2 cellular contexts compared by ENCODE assay signal in genomic region chr1:243251544-243251943, GRCh38.
TF ChIP-seq lines count a peak whose summit lies in the region.

No MANE protein-coding gene starts in this region.

TF ChIP-seq in A549, 52 proteins besides CTCF, POLR2A, EP300 and RAD21:
- TF ChIP-seq MYC (IDR thresholded peaks at IDR 0.05; ENCODE audit: borderline replicate concordance, low read length), result no peak
- no peak for TF ChIP-seq JUNB (IDR thresholded peaks at IDR 0.05)
- TF ChIP-seq HMGXB4 (CRISPR knock-in tag; IDR thresholded peaks at IDR 0.05; ENCODE audit: borderline replicate concordance), result no peak
- TF ChIP-seq HOXB5 (CRISPR knock-in tag; IDR thresholded peaks at IDR 0.05), result no peak
- TF ChIP-seq CBX8 (IDR thresholded peaks at IDR 0.05), result no peak
- TF ChIP-seq KDM1A (IDR thresholded peaks at IDR 0.05; ENCODE audit: low read depth), result no peak
- TF ChIP-seq MAZ (IDR thresholded peaks at IDR 0.05; ENCODE audit: borderline replicate concordance, low read depth, low read length), result no peak
- TF ChIP-seq SREBF2 (IDR thresholded peaks at IDR 0.05), result no peak
- TF ChIP-seq RARB (CRISPR knock-in tag; IDR thresholded peaks at IDR 0.05), result no peak
- TF ChIP-seq RNF2 (IDR thresholded peaks at IDR 0.05; ENCODE audit: borderline replicate concordance, low read depth), result no peak
- no peak for TF ChIP-seq E2F6 (IDR thresholded peaks at IDR 0.05; ENCODE audit: borderline replicate concordance, low read depth)
- TF ChIP-seq REST (IDR thresholded peaks at IDR 0.05), result no peak
- no peak for TF ChIP-seq NFE2L2 (conservative IDR thresholded peaks at IDR 0.05; ENCODE audit: low read length)
- TF ChIP-seq FOSB (CRISPR knock-in tag; IDR thresholded peaks at IDR 0.05), result no peak
- no peak for TF ChIP-seq HES2 (IDR thresholded peaks at IDR 0.05)
- no peak for TF ChIP-seq NPAS2 (CRISPR knock-in tag; IDR thresholded peaks at IDR 0.05; ENCODE audit: borderline replicate concordance)
- TF ChIP-seq CHD2 (IDR thresholded peaks at IDR 0.05; ENCODE audit: low read length, partially characterized antibody), result no peak
- TF ChIP-seq EHMT2 (IDR thresholded peaks at IDR 0.05; ENCODE audit: low read depth), result no peak
- no peak for TF ChIP-seq ELK1 (IDR thresholded peaks at IDR 0.05; ENCODE audit: low read depth, low read length)
- TF ChIP-seq KDM5A (IDR thresholded peaks at IDR 0.05), result no peak

TF ChIP-seq in GM23338, 12 proteins besides CTCF, POLR2A, EP300 and RAD21:
- TF ChIP-seq JUNB (IDR thresholded peaks at IDR 0.05; ENCODE audit: unreplicated experiment) (no peak), NANOG (IDR thresholded peaks at IDR 0.05; ENCODE audit: borderline replicate concordance) (no peak), STAT1 (IDR thresholded peaks at IDR 0.05; ENCODE audit: unreplicated experiment) (no peak), ZNF331 (CRISPR knock-in tag; IDR thresholded peaks at IDR 0.05; ENCODE audit: low read depth) (no peak), CREB1 (CRISPR knock-in tag; IDR thresholded peaks at IDR 0.05; ENCODE audit: low read depth) (no peak), ZNF114 (CRISPR knock-in tag; IDR thresholded peaks at IDR 0.05) (no peak), ZNF462 (CRISPR knock-in tag; IDR thresholded peaks at IDR 0.05) (no peak), EZH2phosphoT487 (IDR thresholded peaks at IDR 0.05; ENCODE audit: unreplicated experiment) (no peak), REST (IDR thresholded peaks at IDR 0.05; ENCODE audit: unreplicated experiment) (no peak), EZH2 (IDR thresholded peaks at IDR 0.05; ENCODE audit: low read depth, unreplicated experiment) (no peak), ETS1 (IDR thresholded peaks at IDR 0.05) (no peak), POLR2AphosphoS5 (IDR thresholded peaks at IDR 0.05; ENCODE audit: low read depth) (no peak)
